Comparison of ENCODE assay signal across 10 cellular contexts in genomic region chr2:40363631-40364030, GRCh38.
DNase-seq lines count a peak whose midpoint lies in the region; FAIRE-seq and TF ChIP-seq lines count a peak whose summit lies in the region.
"Had no signal": no experiment of that assay in that cellular context is flagged by ENCODE, and none has a peak within 500 bp of the region (broad histone marks: within the 10 kb centered on the region; RNA-seq: fewer than 3 reads in every experiment).

No MANE protein-coding gene starts in this region.

- H3K4me2 ChIP-seq in skeletal muscle satellite cell (ENCODE audit: low read length) (peak overlapping the region; percentile 80), MM.1S (ENCODE audit: low read depth, low read length) (no peak overlapping the region)

- DNase-seq in H54 (ENCODE audit: insufficient read length, low spot score) (no peak), NCI-H526 (lab: John Stamatoyannopoulos, UW) (peak; percentile 42 to 67), fibroblast of gingiva (ENCODE audit: low read depth) (peak; percentile 76), endothelial cell (ENCODE audit: low spot score) (no peak), MM.1S (no peak)
- no peak for DNase-seq in T-helper 2 cell treated with Interferon-gamma antibody and Interleukin-4, amounts not matched to agents 5 μg/mL and 100 μg/mL, for 36 hours (ENCODE audit: low spot score)
- DNase-seq: GOT3 had no signal

- no peak overlapping the region for H2AFZ ChIP-seq in MM.1S (ENCODE audit: low read length)

- H3K27ac ChIP-seq in MM.1S (ENCODE audit: low read length), result no peak overlapping the region

- no peaks in the 10 kb centered on the region for H4K20me1 ChIP-seq in MM.1S (ENCODE audit: insufficient read depth, low read length)

- no peak overlapping the region for H3K4me3 Mint-ChIP-seq in endothelial cell (ENCODE audit: unreplicated experiment)
- no peak overlapping the region for H3K4me3 Mint-ChIP-seq in T-helper 2 cell treated with Interferon-gamma antibody and Interleukin-4, amounts not matched to agents 5 μg/mL and 100 μg/mL, for 36 hours
- H3K4me3 Mint-ChIP-seq: stimulated activated effector memory CD8-positive, alpha-beta T cell treated with anti-CD3 and anti-CD28 coated beads, Interleukin-12 subunit alpha, Interleukin-12 subunit beta, amount 100 ng/mL, for 72 hours had no signal

- H3K4me3 ChIP-seq in skeletal muscle satellite cell (ENCODE audit: low read length), result peak overlapping the region; percentile 56
- H3K4me3 ChIP-seq in MM.1S (ENCODE audit: low read length), result no peak overlapping the region
- H3K4me3 ChIP-seq: prostate gland had no signal

- no peaks in the 10 kb centered on the region for H3F3A ChIP-seq in MM.1S (ENCODE audit: insufficient read depth, low read length)

- TF ChIP-seq POLR2A in H54 (IDR thresholded peaks at IDR 0.05; ENCODE audit: low read depth, low read length), result no peak

- no peak overlapping the region for H3K27ac Mint-ChIP-seq in endothelial cell (ENCODE audit: unreplicated experiment)
- H3K27ac Mint-ChIP-seq in T-helper 2 cell treated with Interferon-gamma antibody and Interleukin-4, amounts not matched to agents 5 μg/mL and 100 μg/mL, for 36 hours, result no peak overlapping the region
- H3K27ac Mint-ChIP-seq: stimulated activated effector memory CD8-positive, alpha-beta T cell treated with anti-CD3 and anti-CD28 coated beads, Interleukin-12 subunit alpha, Interleukin-12 subunit beta, amount 100 ng/mL, for 72 hours had no signal

- H3K36me3 ChIP-seq in skeletal muscle satellite cell (ENCODE audit: insufficient read depth, low read length) (no peaks in the 10 kb centered on the region), MM.1S (replicated peaks; ENCODE audit: insufficient read depth, low read length) (no peaks in the 10 kb centered on the region)
- H3K36me3 ChIP-seq: prostate gland had no signal

- H3K9me3 ChIP-seq in skeletal muscle satellite cell (replicated peaks; ENCODE audit: low read length), result no peaks in the 10 kb centered on the region
- no peaks in the 10 kb centered on the region for H3K9me3 ChIP-seq in MM.1S (replicated peaks; ENCODE audit: insufficient read depth, low read length)
- H3K9me3 ChIP-seq: prostate gland had no signal

- H3K9me2 ChIP-seq in MM.1S (replicated peaks; ENCODE audit: insufficient read depth, low read length), result no peaks in the 10 kb centered on the region

- H3K4me1 ChIP-seq in skeletal muscle satellite cell (ENCODE audit: control insufficient read depth, insufficient read depth, low read length) (peaks cover 58% of the 10 kb centered on the region), MM.1S (ENCODE audit: low read length) (no peaks in the 10 kb centered on the region)
- H3K4me1 ChIP-seq: prostate gland had no signal

- H3K36me3 Mint-ChIP-seq in endothelial cell (ENCODE audit: low read depth, unreplicated experiment), result no peaks in the 10 kb centered on the region
- H3K36me3 Mint-ChIP-seq in T-helper 2 cell treated with Interferon-gamma antibody and Interleukin-4, amounts not matched to agents 5 μg/mL and 100 μg/mL, for 36 hours (ENCODE audit: low read depth), result no peaks in the 10 kb centered on the region
- H3K36me3 Mint-ChIP-seq: stimulated activated effector memory CD8-positive, alpha-beta T cell treated with anti-CD3 and anti-CD28 coated beads, Interleukin-12 subunit alpha, Interleukin-12 subunit beta, amount 100 ng/mL, for 72 hours had no signal

- TF ChIP-seq CTCF in endothelial cell (IDR thresholded peaks at IDR 0.05; ENCODE audit: unreplicated experiment), result no peak
- TF ChIP-seq CTCF in MM.1S (IDR thresholded peaks at IDR 0.05; ENCODE audit: low read length), result no peak

- H3K79me2 ChIP-seq in MM.1S (ENCODE audit: low read length), result no peaks in the 10 kb centered on the region

- H3K27me3 Mint-ChIP-seq in endothelial cell (ENCODE audit: unreplicated experiment), result no peaks in the 10 kb centered on the region
- no peaks in the 10 kb centered on the region for H3K27me3 Mint-ChIP-seq in T-helper 2 cell treated with Interferon-gamma antibody and Interleukin-4, amounts not matched to agents 5 μg/mL and 100 μg/mL, for 36 hours (ENCODE audit: low read depth)

- no peaks in the 10 kb centered on the region for H3K9me3 Mint-ChIP-seq in endothelial cell (ENCODE audit: unreplicated experiment)
- no peaks in the 10 kb centered on the region for H3K9me3 Mint-ChIP-seq in T-helper 2 cell treated with Interferon-gamma antibody and Interleukin-4, amounts not matched to agents 5 μg/mL and 100 μg/mL, for 36 hours

- no peaks in the 10 kb centered on the region for H3K4me1 Mint-ChIP-seq in endothelial cell (ENCODE audit: unreplicated experiment)
- H3K4me1 Mint-ChIP-seq in T-helper 2 cell treated with Interferon-gamma antibody and Interleukin-4, amounts not matched to agents 5 μg/mL and 100 μg/mL, for 36 hours (ENCODE audit: low read depth), result peaks cover 5% of the 10 kb centered on the region
- H3K4me1 Mint-ChIP-seq: stimulated activated effector memory CD8-positive, alpha-beta T cell treated with anti-CD3 and anti-CD28 coated beads, Interleukin-12 subunit alpha, Interleukin-12 subunit beta, amount 100 ng/mL, for 72 hours had no signal

- H3K27me3 ChIP-seq in skeletal muscle satellite cell (ENCODE audit: control insufficient read depth, insufficient read depth, low read length) (no peaks in the 10 kb centered on the region), MM.1S (replicated peaks; ENCODE audit: insufficient read depth, low read length) (no peaks in the 10 kb centered on the region)

- H3K9ac ChIP-seq in skeletal muscle satellite cell (ENCODE audit: low read depth, low read length) (peak overlapping the region; percentile 89), MM.1S (ENCODE audit: low read length) (no peak overlapping the region)

- peak; percentile 61 for FAIRE-seq in H54 (lab: Jason Lieb, UNC)

Comparison
In these comparisons a context has a peak if more than half of its experiments do, and no peak if none do; other contexts are left out.
1. DNase-seq: peak in NCI-H526 (2 of 2) and fibroblast of gingiva (single experiment); none in H54 (single experiment), endothelial cell (single experiment), T-helper 2 cell treated with Interferon-gamma antibody and Interleukin-4, amounts not matched to agents 5 μg/mL and 100 μg/mL, for 36 hours (single experiment) and MM.1S (single experiment).